Comparison of ENCODE assay signal across 12 cellular contexts in genomic region chr4:152256996-152257395, GRCh38.
"Had no signal": no experiment of that assay in that cellular context is flagged by ENCODE, and none has a peak within 500 bp of the region (broad histone marks: within the 10 kb centered on the region; RNA-seq: fewer than 3 reads in every experiment).

No MANE protein-coding gene starts in this region.

- H3K4me3 ChIP-seq: sigmoid colon, stomach, vagina had no signal

- DNase-seq: activated CD4-positive, alpha-beta memory T cell treated with anti-CD3 and anti-CD28 coated beads, Interleukin-2, amount 10 ng/mL, durations not matched to agents 7 days and 5 days; activated CD8-positive, alpha-beta memory T cell treated with anti-CD3 and anti-CD28 coated beads, Interleukin-2, amount 10 ng/mL, durations not matched to agents 7 days and 5 days; effector memory CD4-positive, alpha-beta T cell; hippocampal formation; naive thymus-derived CD8-positive, alpha-beta T cell; sigmoid colon; stimulated activated CD4-positive, alpha-beta T cell treated with anti-CD3 and anti-CD28 coated beads, Interleukin-4, amount 100 ng/mL, for 24 hours; stomach had no signal

- H3K9ac ChIP-seq: parathyroid adenoma had no signal

- H3K27ac ChIP-seq: parathyroid adenoma, sigmoid colon, stomach, vagina had no signal

- H3K9me3 ChIP-seq: sigmoid colon, stomach, vagina had no signal

- H3K4me1 ChIP-seq: parathyroid adenoma, sigmoid colon had no signal

- ATAC-seq: activated CD8-positive, alpha-beta memory T cell treated with anti-CD3 and anti-CD28 coated beads, Interleukin-2, amount 10 ng/mL, durations not matched to agents 7 days and 5 days; left lobe of liver; naive thymus-derived CD8-positive, alpha-beta T cell; stimulated activated effector memory CD8-positive, alpha-beta T cell treated with anti-CD3 and anti-CD28 coated beads, Interleukin-12 subunit alpha, Interleukin-12 subunit beta, amount 100 ng/mL, for 72 hours had no signal

- H3K36me3 ChIP-seq: sigmoid colon, stomach, vagina had no signal

- H3K27me3 ChIP-seq: sigmoid colon, stomach, vagina had no signal
